In genomic region chrX:39750798-39751197, GRCh38 we compare ENCODE assay signal across 28 cellular contexts.
DNase-seq lines count a peak whose midpoint lies in the region; ATAC-seq and TF ChIP-seq lines count a peak whose summit lies in the region.
"Had no signal": no experiment of that assay in that cellular context is flagged by ENCODE, and none has a peak within 500 bp of the region (broad histone marks: within the 10 kb centered on the region; RNA-seq: fewer than 3 reads in every experiment).

No MANE protein-coding gene starts in this region.

- no peak overlapping the region for H3K4me3 ChIP-seq in Loucy (ENCODE audit: low read length, poor library complexity, severe bottlenecking)
- no peak overlapping the region for H3K4me3 ChIP-seq in OCI-LY1 (ENCODE audit: low read depth, low read length, poor library complexity, severe bottlenecking)
- no peak overlapping the region for H3K4me3 ChIP-seq in naive thymus-derived CD4-positive, alpha-beta T cell (ENCODE audit: low read length)
- no peak overlapping the region for H3K4me3 ChIP-seq in stomach
- H3K4me3 ChIP-seq in body of pancreas = no peak overlapping the region
- H3K4me3 ChIP-seq: GM23338, psoas muscle, upper lobe of left lung had no signal

- H3K27me3 Mint-ChIP-seq in CD14-positive monocyte (ENCODE audit: low read depth in 3 of 3) = peaks cover 0 to 3% (median 2%) of the 10 kb centered on the region in 3 donors
- H3K27me3 Mint-ChIP-seq in naive thymus-derived CD4-positive, alpha-beta T cell = no peaks in the 10 kb centered on the region
- H3K27me3 Mint-ChIP-seq: activated CD4-positive, alpha-beta T cell treated with anti-CD3 and anti-CD28 coated beads, Interleukin-2, amount 10 ng/mL, durations not matched to agents 24 days and 14 days; naive thymus-derived CD8-positive, alpha-beta T cell had no signal

- peak overlapping the region; percentile 9 to 59 for H3K4me3 Mint-ChIP-seq in CD14-positive monocyte
- no peak overlapping the region for H3K4me3 Mint-ChIP-seq in naive thymus-derived CD4-positive, alpha-beta T cell
- H3K4me3 Mint-ChIP-seq: activated CD4-positive, alpha-beta T cell treated with anti-CD3 and anti-CD28 coated beads, Interleukin-2, amount 10 ng/mL, durations not matched to agents 24 days and 14 days; GM23338; HFFc6; naive thymus-derived CD8-positive, alpha-beta T cell; T-helper 2 cell treated with Interferon-gamma antibody and Interleukin-4, amounts not matched to agents 5 μg/mL and 100 μg/mL, for 36 hours had no signal

- no peaks in the 10 kb centered on the region for H3K79me2 ChIP-seq in Loucy (ENCODE audit: insufficient read depth, low read length)
- no peaks in the 10 kb centered on the region for H3K79me2 ChIP-seq in OCI-LY1 (ENCODE audit: insufficient read depth, low read length)

- H3K9me3 ChIP-seq in Loucy (ENCODE audit: insufficient read depth, low read depth, low read length) (no peaks in the 10 kb centered on the region), OCI-LY1 (ENCODE audit: low read length) (no peaks in the 10 kb centered on the region), stomach (peaks cover 0 to 8% (median 0%) of the 10 kb centered on the region in 4 donors), body of pancreas (no peaks in the 10 kb centered on the region)
- H3K9me3 ChIP-seq in naive thymus-derived CD4-positive, alpha-beta T cell (ENCODE audit: control insufficient read depth in 2 of 3, low read length in 3 of 3) = no peaks in the 10 kb centered on the region
- H3K9me3 ChIP-seq: psoas muscle, upper lobe of left lung had no signal

- H3K36me3 ChIP-seq in Loucy (ENCODE audit: insufficient read depth, low read length) = no peaks in the 10 kb centered on the region
- no peaks in the 10 kb centered on the region for H3K36me3 ChIP-seq in OCI-LY1 (ENCODE audit: insufficient read depth, low read length)
- H3K36me3 ChIP-seq in naive thymus-derived CD4-positive, alpha-beta T cell (ENCODE audit: control insufficient read depth in 2 of 3, insufficient read depth in 3 of 3, low read length in 3 of 3) = no peaks in the 10 kb centered on the region
- H3K36me3 ChIP-seq in stomach = no peaks in the 10 kb centered on the region
- no peaks in the 10 kb centered on the region for H3K36me3 ChIP-seq in body of pancreas (replicated peaks in 1 of 2; ENCODE audit: insufficient read depth in 1 of 2, low read depth in 2 of 2)
- H3K36me3 ChIP-seq: upper lobe of left lung, WERI-Rb-1 had no signal

- 70 to 84% (median 80%) methylated on average over 3 to 7 of the region's 7 CpGs for WGBS in stomach, 5 donors
- WGBS in body of pancreas, 2 donors = 40 to 76% methylated on average over 1 to 7 of the region's 7 CpGs

- H3K9me2 ChIP-seq in Loucy (replicated peaks; ENCODE audit: low read depth, low read length) (no peaks in the 10 kb centered on the region), OCI-LY1 (ENCODE audit: low read depth, low read length) (no peaks in the 10 kb centered on the region)

- peak overlapping the region; percentile 100 for H3K27ac ChIP-seq in OCI-LY1 (ENCODE audit: low read depth, low read length, poor library complexity, severe bottlenecking)
- H3K27ac ChIP-seq in naive thymus-derived CD4-positive, alpha-beta T cell (ENCODE audit: low read depth, low read length) = no peak overlapping the region
- no peak overlapping the region for H3K27ac ChIP-seq in stomach
- no peak overlapping the region for H3K27ac ChIP-seq in body of pancreas
- H3K27ac ChIP-seq: C4-2B, psoas muscle, upper lobe of left lung, WERI-Rb-1 had no signal

- intact Hi-C loops in CD14-positive monocyte (cut with micrococcal nuclease) (loop anchor here in 1 of 2 donors (10.0 kb wide), 1 partner anchor 424 kb away; no protein-coding TSS in a partner anchor), stomach (cut with DNase I; ENCODE audit: low total_unique reads) (loop anchor here (10.0 kb wide), 1 partner anchor 64 kb away; no protein-coding TSS in a partner anchor), body of pancreas (cut with DNase I) (no loop called here)
- intact Hi-C loops in naive thymus-derived CD4-positive, alpha-beta T cell (cut with micrococcal nuclease) = no loop called here

- no peak for TF ChIP-seq CTCF in CD14-positive monocyte (IDR thresholded peaks at IDR 0.05)
- no peak for TF ChIP-seq CTCF in Loucy (conservative IDR thresholded peaks at IDR 0.05; ENCODE audit: low read length)
- no peak for TF ChIP-seq CTCF in OCI-LY1 (IDR thresholded peaks at IDR 0.05; ENCODE audit: low read length)
- TF ChIP-seq CTCF in stomach (IDR thresholded peaks at IDR 0.05) = no peak
- TF ChIP-seq CTCF in body of pancreas (IDR thresholded peaks at IDR 0.05) = no peak

- TF ChIP-seq POLR2A in stomach (IDR thresholded peaks at IDR 0.05) (no peak), body of pancreas (IDR thresholded peaks at IDR 0.05) (no peak)

- H3F3A ChIP-seq in Loucy (ENCODE audit: low read depth) (no peaks in the 10 kb centered on the region), OCI-LY1 (ENCODE audit: insufficient read depth, low read length) (no peaks in the 10 kb centered on the region)

- DNase-seq in CD14-positive monocyte (ENCODE audit: low spot score) = no peak
- DNase-seq in naive thymus-derived CD4-positive, alpha-beta T cell = no peak
- DNase-seq in stomach = no peak
- no peak for DNase-seq in body of pancreas
- DNase-seq: activated CD4-positive, alpha-beta T cell treated with anti-CD3 and anti-CD28 coated beads, Interleukin-2, amount 10 ng/mL, durations not matched to agents 24 days and 14 days; activated naive CD4-positive, alpha-beta T cell treated with anti-CD3 and anti-CD28 coated beads, Interleukin-2, amount 50 U/mL, for 16 hours; anterior cingulate cortex; Calu3; effector CD4-positive, alpha-beta T cell; HFFc6; midbrain; NCI-H2029; NCI-H226; NCI-H69; occipital lobe; OCI-M1; psoas muscle; upper lobe of left lung; WERI-Rb-1 had no signal

- peak overlapping the region; percentile 83 to 97 (median 91) for H3K27ac Mint-ChIP-seq in CD14-positive monocyte
- H3K27ac Mint-ChIP-seq in naive thymus-derived CD4-positive, alpha-beta T cell = peak overlapping the region in 1 of 9 donors; percentile 46
- H3K27ac Mint-ChIP-seq: activated CD4-positive, alpha-beta T cell treated with anti-CD3 and anti-CD28 coated beads, Interleukin-2, amount 10 ng/mL, durations not matched to agents 24 days and 14 days; GM23338; HFFc6; T-helper 2 cell treated with Interferon-gamma antibody and Interleukin-4, amounts not matched to agents 5 μg/mL and 100 μg/mL, for 36 hours had no signal

- H4K20me1 ChIP-seq in Loucy (ENCODE audit: insufficient read depth, low read length, poor library complexity, severe bottlenecking) (no peaks in the 10 kb centered on the region), OCI-LY1 (ENCODE audit: insufficient read depth, low read length) (no peaks in the 10 kb centered on the region)

- ATAC-seq in naive thymus-derived CD4-positive, alpha-beta T cell = peak; percentile 55
- ATAC-seq in body of pancreas (no peak), HG02642 (IDR thresholded peaks at IDR 0.05; ENCODE audit: poor library complexity, unreplicated experiment) (no peak), GM21619 (IDR thresholded peaks at IDR 0.05; ENCODE audit: unreplicated experiment) (no peak)
- ATAC-seq: GM23338, psoas muscle, SK-N-SH treated with all-trans-retinoic acid at 6 μM for 48 hours had no signal

- H3K4me2 ChIP-seq in Loucy (ENCODE audit: low read depth, low read length, poor library complexity, severe bottlenecking) (peak overlapping the region; percentile 33), OCI-LY1 (ENCODE audit: low read length) (peak overlapping the region; percentile 14; the same call in 1 of the 2 replicates)
- H3K4me2 ChIP-seq: GM23338 had no signal

- H3K4me1 ChIP-seq in Loucy (ENCODE audit: insufficient read depth, low read length, poor library complexity, severe bottlenecking) = peaks cover 17% of the 10 kb centered on the region
- H3K4me1 ChIP-seq in OCI-LY1 (ENCODE audit: insufficient read depth, low read length, severe bottlenecking) = peaks cover 61% of the 10 kb centered on the region
- H3K4me1 ChIP-seq in naive thymus-derived CD4-positive, alpha-beta T cell (ENCODE audit: control insufficient read depth in 2 of 2, insufficient read depth in 2 of 2, low read length in 2 of 2) = peaks cover 0 to 3% of the 10 kb centered on the region in 2 donors
- H3K4me1 ChIP-seq in stomach = peaks cover 0 to 17% (median 7%) of the 10 kb centered on the region in 4 donors
- peaks cover 33% of the 10 kb centered on the region for H3K4me1 ChIP-seq in body of pancreas

- no peaks in the 10 kb centered on the region for H3K27me3 ChIP-seq in Loucy (ENCODE audit: insufficient read depth, low read length, poor library complexity, severe bottlenecking)
- H3K27me3 ChIP-seq in OCI-LY1 (ENCODE audit: insufficient read depth, low read length) = no peaks in the 10 kb centered on the region
- H3K27me3 ChIP-seq in naive thymus-derived CD4-positive, alpha-beta T cell (ENCODE audit: control insufficient read depth in 2 of 2, insufficient read depth in 2 of 2, low read length in 2 of 2) = no peaks in the 10 kb centered on the region
- H3K27me3 ChIP-seq in stomach = no peaks in the 10 kb centered on the region
- H3K27me3 ChIP-seq in body of pancreas = no peaks in the 10 kb centered on the region
- H3K27me3 ChIP-seq: upper lobe of left lung had no signal

- no peak overlapping the region for H3K9ac ChIP-seq in Loucy (ENCODE audit: low read depth, low read length, poor library complexity, severe bottlenecking)
- H3K9ac ChIP-seq in OCI-LY1 (ENCODE audit: low read length) = peak overlapping the region; percentile 36; the same call in 1 of the 2 replicates

- no peaks in the 10 kb centered on the region for H3K36me3 Mint-ChIP-seq in CD14-positive monocyte
- no peaks in the 10 kb centered on the region for H3K36me3 Mint-ChIP-seq in naive thymus-derived CD4-positive, alpha-beta T cell
- H3K36me3 Mint-ChIP-seq: naive thymus-derived CD8-positive, alpha-beta T cell had no signal

- peaks cover 0 to 3% (median 0%) of the 10 kb centered on the region in 7 donors for H3K9me3 Mint-ChIP-seq in CD14-positive monocyte
- H3K9me3 Mint-ChIP-seq in naive thymus-derived CD4-positive, alpha-beta T cell = peaks cover 0 to 1% (median 0%) of the 10 kb centered on the region in 11 donors
- H3K9me3 Mint-ChIP-seq: activated CD4-positive, alpha-beta T cell treated with anti-CD3 and anti-CD28 coated beads, Interleukin-2, amount 10 ng/mL, durations not matched to agents 24 days and 14 days; GM23338; HFFc6; naive thymus-derived CD8-positive, alpha-beta T cell; T-helper 2 cell treated with Interferon-gamma antibody and Interleukin-4, amounts not matched to agents 5 μg/mL and 100 μg/mL, for 36 hours had no signal

- TF ChIP-seq EP300 in stomach (IDR thresholded peaks at IDR 0.05) = no peak

- H3K4me1 Mint-ChIP-seq in CD14-positive monocyte = peaks cover 48% of the 10 kb centered on the region
- H3K4me1 Mint-ChIP-seq in naive thymus-derived CD4-positive, alpha-beta T cell = peaks cover 0 to 11% (median 6%) of the 10 kb centered on the region in 7 donors

- POLR2A ChIA-PET in naive thymus-derived CD4-positive, alpha-beta T cell (lab: Charles Lee) = no interaction called here

- H2AFZ ChIP-seq in Loucy (ENCODE audit: low read length) (no peak overlapping the region), OCI-LY1 (ENCODE audit: low read length) (no peak overlapping the region)
- H2AFZ ChIP-seq: GM23338 had no signal

- CTCF ChIA-PET in naive thymus-derived CD4-positive, alpha-beta T cell (lab: Charles Lee) = no interaction called here

Comparison
In these comparisons a context has a peak if more than half of its experiments do, and no peak if none do; other contexts are left out.
1. H3K4me3 Mint-ChIP-seq: peak in CD14-positive monocyte (2 of 2); none in naive thymus-derived CD4-positive, alpha-beta T cell (0 of 10).